Comparison of ENCODE assay signal across 24 cellular contexts in genomic region chr1:15286452-15286851, GRCh38. TPM values are rescaled to one million over a fixed set of nuclear protein-coding genes. Genes with fewer than 3 reads are reported as not detected.
DNase-seq lines count a peak whose midpoint lies in the region; ATAC-seq, FAIRE-seq and TF ChIP-seq lines count a peak whose summit lies in the region.
"Had no signal": no experiment of that assay in that cellular context is flagged by ENCODE, and none has a peak within 500 bp of the region (broad histone marks: within the 10 kb centered on the region; RNA-seq: fewer than 3 reads in every experiment).

No MANE protein-coding gene starts in this region.

- WGBS in A549 (ENCODE audit: missing lambda C conversion rate) = 89% methylated on average over 4 of the region's 4 CpGs
- WGBS in endodermal cell (ENCODE audit: insufficient coverage in 1 of 2, insufficient read length in 1 of 2), 2 experiments = 87 to 89% methylated on average over 4 of the region's 4 CpGs

- CTCF ChIA-PET in A549 (lab: Yijun Ruan, JAX) (no interaction called here), HEK293T (lab: Yijun Ruan, JAX) (no interaction called here)
- CTCF ChIA-PET in activated CD4-positive, alpha-beta T cell treated with anti-CD3 and anti-CD28 coated beads, Interleukin-2, amount 10 ng/mL, durations not matched to agents 7 days and 5 days (lab: Charles Lee) = no interaction called here

- H3K27ac Mint-ChIP-seq in endodermal cell = no peak overlapping the region
- no peak overlapping the region for H3K27ac Mint-ChIP-seq in activated CD4-positive, alpha-beta T cell treated with anti-CD3 and anti-CD28 coated beads, Interleukin-2, amount 10 ng/mL, durations not matched to agents 7 days and 5 days
- H3K27ac Mint-ChIP-seq: CD4-positive, alpha-beta memory T cell had no signal

- no peak for FAIRE-seq in A549 (lab: Jason Lieb, UNC)
- FAIRE-seq: A204.1, G401.6, GM12892, GM18507, H54 had no signal

- no peaks in the 10 kb centered on the region; the same call in 2 of the 3 replicates for H3K9me3 ChIP-seq in A549
- no peaks in the 10 kb centered on the region for H3K9me3 ChIP-seq in endodermal cell (ENCODE audit: control insufficient read depth, low read length)
- H3K9me3 ChIP-seq in upper lobe of right lung = no peaks in the 10 kb centered on the region
- H3K9me3 ChIP-seq: BE2C, HAP-1 had no signal

- no peaks in the 10 kb centered on the region for H3K36me3 Mint-ChIP-seq in endodermal cell (ENCODE audit: low read depth)
- H3K36me3 Mint-ChIP-seq in activated CD4-positive, alpha-beta T cell treated with anti-CD3 and anti-CD28 coated beads, Interleukin-2, amount 10 ng/mL, durations not matched to agents 7 days and 5 days (ENCODE audit: low read depth) = peaks cover 2% of the 10 kb centered on the region
- H3K36me3 Mint-ChIP-seq: CD4-positive, alpha-beta memory T cell had no signal

- POLR2A ChIA-PET in A549 (lab: Yijun Ruan, JAX) (no interaction called here), HEK293T (lab: Yijun Ruan, JAX) (no interaction called here)
- POLR2A ChIA-PET in activated CD4-positive, alpha-beta T cell treated with anti-CD3 and anti-CD28 coated beads, Interleukin-2, amount 10 ng/mL, durations not matched to agents 7 days and 5 days (lab: Charles Lee) = no interaction called here

- no peaks in the 10 kb centered on the region for H3K9me3 Mint-ChIP-seq in endodermal cell
- H3K9me3 Mint-ChIP-seq in activated CD4-positive, alpha-beta T cell treated with anti-CD3 and anti-CD28 coated beads, Interleukin-2, amount 10 ng/mL, durations not matched to agents 7 days and 5 days = peaks cover 15% of the 10 kb centered on the region

- H3K9ac ChIP-seq in endodermal cell (ENCODE audit: extremely low read depth, low read length, poor library complexity, severe bottlenecking) = no peak overlapping the region
- H3K9ac ChIP-seq: BLaER1 treated with 17β-estradiol and CSF1 and Interleukin-3, amounts not matched to agents 10 nM and 100 nM had no signal

- intact Hi-C loops in upper lobe of right lung (cut with DNase I) = no loop called here

- TF ChIP-seq EP300 in A549 (IDR thresholded peaks at IDR 0.05) (no peak), Ishikawa (IDR thresholded peaks at IDR 0.05; ENCODE audit: borderline replicate concordance) (no peak)

- no peak for DNase-seq in A549 (ENCODE audit: low read depth in 1 of 2, low spot score in 1 of 2)
- DNase-seq in endodermal cell = peak; percentile 24
- DNase-seq in upper lobe of right lung = peak; percentile 3
- DNase-seq in HEK293T (ENCODE audit: extremely low spot score) = no peak
- no peak for DNase-seq in activated CD4-positive, alpha-beta T cell treated with anti-CD3 and anti-CD28 coated beads, Interleukin-2, amount 10 ng/mL, durations not matched to agents 7 days and 5 days
- DNase-seq in DMS 273 treated with DMSO at 0.1 percent for 48 hours (lab: John Stamatoyannopoulos, UW) = no peak
- DNase-seq: ACHN; AML-193; BE2C; Calu3; CD4-positive, alpha-beta memory T cell; COR-L47; DMS153; DND-41; GOT3 had no signal

- H3K4me1 Mint-ChIP-seq in endodermal cell = peaks cover 10% of the 10 kb centered on the region
- no peaks in the 10 kb centered on the region for H3K4me1 Mint-ChIP-seq in activated CD4-positive, alpha-beta T cell treated with anti-CD3 and anti-CD28 coated beads, Interleukin-2, amount 10 ng/mL, durations not matched to agents 7 days and 5 days
- H3K4me1 Mint-ChIP-seq: CD4-positive, alpha-beta memory T cell had no signal

- TF ChIP-seq CTCF in A549 (IDR thresholded peaks at IDR 0.05) (no peak), endodermal cell (conservative IDR thresholded peaks at IDR 0.05) (no peak), upper lobe of right lung (IDR thresholded peaks at IDR 0.05) (no peak)

- no peaks in the 10 kb centered on the region for H3K27me3 ChIP-seq in endodermal cell (ENCODE audit: control insufficient read depth, insufficient read depth, low read length, poor library complexity, severe bottlenecking)
- H3K27me3 ChIP-seq in upper lobe of right lung = no peaks in the 10 kb centered on the region
- H3K27me3 ChIP-seq: BE2C; BLaER1 treated with 17β-estradiol and CSF1 and Interleukin-3, amounts not matched to agents 10 nM and 100 nM had no signal

- H3K27me3 Mint-ChIP-seq in endodermal cell (ENCODE audit: insufficient read depth) = peaks cover 11% of the 10 kb centered on the region
- peaks cover 4% of the 10 kb centered on the region for H3K27me3 Mint-ChIP-seq in activated CD4-positive, alpha-beta T cell treated with anti-CD3 and anti-CD28 coated beads, Interleukin-2, amount 10 ng/mL, durations not matched to agents 7 days and 5 days

- TF ChIP-seq RAD21 in A549 (conservative IDR thresholded peaks at IDR 0.05 in 1 of 2, IDR thresholded peaks at IDR 0.05 in 1 of 2) (no peak), Ishikawa (IDR thresholded peaks at IDR 0.05; ENCODE audit: low read depth) (no peak)

- H3K36me3 ChIP-seq in endodermal cell (ENCODE audit: control insufficient read depth, insufficient read depth, low read length) (no peaks in the 10 kb centered on the region), upper lobe of right lung (no peaks in the 10 kb centered on the region)
- H3K36me3 ChIP-seq: BE2C; BLaER1 treated with 17β-estradiol and CSF1 and Interleukin-3, amounts not matched to agents 10 nM and 100 nM; HAP-1 had no signal

- ATAC-seq in A549 (no peak), upper lobe of right lung (no peak)

- no peak overlapping the region for H3K4me3 ChIP-seq in A549
- H3K4me3 ChIP-seq in endodermal cell (ENCODE audit: low read length) = no peak overlapping the region
- H3K4me3 ChIP-seq in upper lobe of right lung = no peak overlapping the region
- H3K4me3 ChIP-seq: BLaER1 treated with 17β-estradiol and CSF1 and Interleukin-3, amounts not matched to agents 10 nM and 100 nM; HAP-1 had no signal

- no peak for TF ChIP-seq POLR2A in A549 (IDR thresholded peaks at IDR 0.05; ENCODE audit: low read length)

- peak overlapping the region; percentile 68 to 83; a peak in 5 of 6 replicates for H3K27ac ChIP-seq in A549
- no peak overlapping the region for H3K27ac ChIP-seq in endodermal cell (ENCODE audit: low read depth, low read length)
- H3K27ac ChIP-seq in upper lobe of right lung = no peak overlapping the region
- H3K27ac ChIP-seq: 22Rv1; BLaER1 treated with 17β-estradiol and CSF1 and Interleukin-3, amounts not matched to agents 10 nM and 100 nM had no signal

- H3K4me2 ChIP-seq in A549 = no peak overlapping the region
- H3K4me2 ChIP-seq: BLaER1 treated with 17β-estradiol and CSF1 and Interleukin-3, amounts not matched to agents 10 nM and 100 nM had no signal

- peaks cover 42% of the 10 kb centered on the region for H3K4me1 ChIP-seq in A549
- H3K4me1 ChIP-seq in endodermal cell (ENCODE audit: control insufficient read depth, insufficient read depth, low read length) = no peaks in the 10 kb centered on the region
- H3K4me1 ChIP-seq in upper lobe of right lung = peaks cover 2% of the 10 kb centered on the region
- H3K4me1 ChIP-seq: BE2C, HAP-1 had no signal

- H3K4me3 Mint-ChIP-seq in endodermal cell = no peak overlapping the region
- H3K4me3 Mint-ChIP-seq in activated CD4-positive, alpha-beta T cell treated with anti-CD3 and anti-CD28 coated beads, Interleukin-2, amount 10 ng/mL, durations not matched to agents 7 days and 5 days = no peak overlapping the region
- H3K4me3 Mint-ChIP-seq: CD4-positive, alpha-beta memory T cell had no signal

TF ChIP-seq in A549, 52 proteins besides CTCF, POLR2A, EP300 and RAD21:
- no peak for TF ChIP-seq NR3C1 (IDR thresholded peaks at IDR 0.05)

TF ChIP-seq in Ishikawa, 13 proteins besides CTCF, POLR2A, EP300 and RAD21:
- no peak for TF ChIP-seq CREB1 (IDR thresholded peaks at IDR 0.05; ENCODE audit: low read depth)
- TF ChIP-seq FOXM1 (IDR thresholded peaks at IDR 0.05; ENCODE audit: borderline replicate concordance, low read depth) = no peak
- TF ChIP-seq NFIC (IDR thresholded peaks at IDR 0.05) = no peak
- TF ChIP-seq, protein P1, sequence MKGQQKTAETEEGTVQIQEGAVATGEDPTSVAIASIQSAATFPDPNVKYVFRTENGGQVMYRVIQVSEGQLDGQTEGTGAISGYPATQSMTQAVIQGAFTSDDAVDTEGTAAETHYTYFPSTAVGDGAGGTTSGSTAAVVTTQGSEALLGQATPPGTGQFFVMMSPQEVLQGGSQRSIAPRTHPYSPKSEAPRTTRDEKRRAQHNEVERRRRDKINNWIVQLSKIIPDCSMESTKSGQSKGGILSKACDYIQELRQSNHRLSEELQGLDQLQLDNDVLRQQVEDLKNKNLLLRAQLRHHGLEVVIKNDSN (IDR thresholded peaks at IDR 0.05) = peak; percentile 69
- TF ChIP-seq YY1 (IDR thresholded peaks at IDR 0.05; ENCODE audit: low read depth) = no peak
- no peak for TF ChIP-seq TCF12 (IDR thresholded peaks at IDR 0.05; ENCODE audit: low read depth)
- no peak for TF ChIP-seq TEAD4 (IDR thresholded peaks at IDR 0.05)

TF ChIP-seq in HEK293T, 16 proteins besides CTCF, POLR2A, EP300 and RAD21:
- TF ChIP-seq FOXK2 (IDR thresholded peaks at IDR 0.05) (no peak), ARNT (IDR thresholded peaks at IDR 0.05) (no peak), NFRKB (IDR thresholded peaks at IDR 0.05) (no peak)

RNA-seq across cellular contexts. Expression of gene FHAD1, which starts 39.4 kb away (rescaled TPM):
- polyA plus RNA-seq in A549 (2011; rRNA removed) (0.28 and 0.31 TPM in 2 replicates), A549 (2017; fragmentation: RNase III; extraction: RNeasy Plus Mini Kit Qiagen cat#74134 plus additional on column Dnase treatment) (0.32 to 0.45 TPM (median 0.37 TPM) in 3 replicates)
- 0.30 TPM in 2 replicates for polyA plus RNA-seq in A549 (2012; cell fraction: cytosol; rRNA removed)
- 0.30 and 0.49 TPM in 2 replicates for polyA plus RNA-seq in A549 (2012; cell fraction: nucleus; rRNA removed)
- polyA minus RNA-seq in A549 (2011; rRNA and poly(A)+ RNA removed) = 0.41 and 0.68 TPM in 2 replicates
- total RNA-seq in endodermal cell (1 to 10 TPM; 2.9 to 3.6 TPM), upper lobe of right lung (2.4 TPM)
- 1.7 TPM for polyA plus RNA-seq in endodermal cell (2013, experiment 1 of 2)
- polyA plus RNA-seq in endodermal cell (2013, experiment 2 of 2) = 2.1 TPM
- not detected for total RNA-seq in activated CD4-positive, alpha-beta T cell treated with anti-CD3 and anti-CD28 coated beads, Interleukin-2, amount 10 ng/mL, durations not matched to agents 7 days and 5 days
- total RNA-seq: CD4-positive, alpha-beta memory T cell had no signal

Comparison
In these comparisons a context has a peak if more than half of its experiments do, and no peak if none do; other contexts are left out.
1. DNase-seq: peak in endodermal cell (single experiment) and upper lobe of right lung (single experiment); none in A549 (0 of 2), HEK293T (single experiment), activated CD4-positive, alpha-beta T cell treated with anti-CD3 and anti-CD28 coated beads, Interleukin-2, amount 10 ng/mL, durations not matched to agents 7 days and 5 days (single experiment) and DMS 273 treated with DMSO at 0.1 percent for 48 hours (single experiment).
2. H3K27ac ChIP-seq: peak in A549 (2 of 2); none in endodermal cell (single experiment) and upper lobe of right lung (single experiment).